Comparison of ENCODE assay signal across 13 cellular contexts in genomic region chr10:3418041-3418760, GRCh38.
A peak's percentile ranks its signal among the peaks of the same experiment; 100 is the strongest.
DNase-seq lines count a peak whose midpoint lies in the region; ATAC-seq and TF ChIP-seq lines count a peak whose summit lies in the region.
"Had no signal": no experiment of that assay in that cellular context is flagged by ENCODE, and none has a peak within 500 bp of the region (broad histone marks: within the 10 kb centered on the region; RNA-seq: fewer than 3 reads in every experiment).

No MANE protein-coding gene starts in this region.

- no peak overlapping the region for H3K18ac ChIP-seq in mesendoderm (ENCODE audit: low read length)

- no peaks in the 10 kb centered on the region for H3K79me1 ChIP-seq in mesendoderm (ENCODE audit: low read length)

- intact Hi-C loops in naive thymus-derived CD4-positive, alpha-beta T cell (cut with micrococcal nuclease), result no loop called here

- H3K4me1 ChIP-seq in HEK293 (ENCODE audit: control insufficient read depth, insufficient read depth, low read length) (peaks cover 8% of the 10 kb centered on the region), mesendoderm (ENCODE audit: control insufficient read depth, low read depth, low read length) (peaks cover 4% of the 10 kb centered on the region), thoracic aorta (ENCODE audit: control insufficient read depth in 1 of 2, low read depth in 2 of 2) (peaks cover 4 to 13% of the 10 kb centered on the region in 2 donors), MM.1S (ENCODE audit: low read length) (no peaks in the 10 kb centered on the region)
- H3K4me1 ChIP-seq in naive thymus-derived CD4-positive, alpha-beta T cell (ENCODE audit: control insufficient read depth in 2 of 2, insufficient read depth in 2 of 2, low read length in 2 of 2), result peaks cover 6 to 7% of the 10 kb centered on the region in 2 donors

- H4K8ac ChIP-seq in mesendoderm (ENCODE audit: low read depth, low read length), result no peak overlapping the region

- H3K4me2 ChIP-seq in mesendoderm (ENCODE audit: low read length) (no peak overlapping the region), MM.1S (ENCODE audit: low read depth, low read length) (no peak overlapping the region)

- ATAC-seq in thoracic aorta (ENCODE audit: insufficient number of reproducible peaks, low FRiP score, low read depth), result no peak
- ATAC-seq in naive thymus-derived CD4-positive, alpha-beta T cell, result no peak
- no peak for ATAC-seq in stimulated activated memory B cell treated with anti-CD40 and anti-IgM and Interleukin-4, amounts not matched to agents 10 μg/mL and 1 μg/mL and 100 μg/mL, for 72 hours

- DNase-seq in astrocyte of the hippocampus (ENCODE audit: low read depth, low spot score) (peak; percentile 25), mesendoderm (peak; percentile 31), thoracic aorta (ENCODE audit: low spot score) (no peak), nucleus accumbens (lab: John Stamatoyannopoulos, UW) (no peak), MM.1S (no peak)
- no peak for DNase-seq in naive thymus-derived CD4-positive, alpha-beta T cell
- DNase-seq: COR-L47, H9, NCI-H146, NCI-H2227 treated with DMSO at 0.1 percent for 48 hours, NCI-H524 had no signal

- no peak overlapping the region for H2AFZ ChIP-seq in MM.1S (ENCODE audit: low read length)

- H3K4me1 Mint-ChIP-seq in naive thymus-derived CD4-positive, alpha-beta T cell, result peaks cover 8 to 46% (median 14%) of the 10 kb centered on the region in 7 donors
- peaks cover 13% of the 10 kb centered on the region for H3K4me1 Mint-ChIP-seq in stimulated activated memory B cell treated with anti-CD40 and anti-IgM and Interleukin-4, amounts not matched to agents 10 μg/mL and 1 μg/mL and 100 μg/mL, for 72 hours

- POLR2A ChIA-PET in HEK293 (lab: Yijun Ruan, JAX), result no interaction called here
- POLR2A ChIA-PET in naive thymus-derived CD4-positive, alpha-beta T cell (lab: Charles Lee), result no interaction called here

- H3K23ac ChIP-seq in mesendoderm (ENCODE audit: low read length), result no peak overlapping the region

- no peak overlapping the region for H3K4me3 Mint-ChIP-seq in naive thymus-derived CD4-positive, alpha-beta T cell
- no peak overlapping the region for H3K4me3 Mint-ChIP-seq in stimulated activated memory B cell treated with anti-CD40 and anti-IgM and Interleukin-4, amounts not matched to agents 10 μg/mL and 1 μg/mL and 100 μg/mL, for 72 hours
- H3K4me3 Mint-ChIP-seq: H9 had no signal

- H2BK15ac ChIP-seq in mesendoderm (replicated peaks; ENCODE audit: low read depth), result no peak overlapping the region

- WGBS in mesendoderm (ENCODE audit: extremely low coverage, insufficient coverage, low lambda C conversion rate), result no CpG with 5 or more reads among the region's 13 CpGs

- H3K79me2 ChIP-seq in mesendoderm (ENCODE audit: control insufficient read depth, insufficient read depth, low read length), result no peaks in the 10 kb centered on the region
- no peaks in the 10 kb centered on the region for H3K79me2 ChIP-seq in MM.1S (ENCODE audit: low read length)

- no peak overlapping the region for H3K9ac ChIP-seq in mesendoderm (ENCODE audit: low read length)
- H3K9ac ChIP-seq in MM.1S (ENCODE audit: low read length), result no peak overlapping the region

- no peak overlapping the region for H3K4ac ChIP-seq in mesendoderm (ENCODE audit: low read depth, low read length)

- peaks cover 0 to 2% (median 0%) of the 10 kb centered on the region in 11 donors for H3K9me3 Mint-ChIP-seq in naive thymus-derived CD4-positive, alpha-beta T cell
- H3K9me3 Mint-ChIP-seq in stimulated activated memory B cell treated with anti-CD40 and anti-IgM and Interleukin-4, amounts not matched to agents 10 μg/mL and 1 μg/mL and 100 μg/mL, for 72 hours, result no peaks in the 10 kb centered on the region
- H3K9me3 Mint-ChIP-seq: H9 had no signal

- H3K9me3 ChIP-seq in HEK293 (ENCODE audit: control insufficient read depth, insufficient read depth, low read depth, low read length) (no peaks in the 10 kb centered on the region), thoracic aorta (no peaks in the 10 kb centered on the region), MM.1S (replicated peaks; ENCODE audit: insufficient read depth, low read length) (no peaks in the 10 kb centered on the region)
- no peaks in the 10 kb centered on the region for H3K9me3 ChIP-seq in naive thymus-derived CD4-positive, alpha-beta T cell (ENCODE audit: control insufficient read depth in 2 of 3, low read length in 3 of 3)

- H3F3A ChIP-seq in MM.1S (ENCODE audit: insufficient read depth, low read length), result no peaks in the 10 kb centered on the region

- H3K27ac Mint-ChIP-seq in naive thymus-derived CD4-positive, alpha-beta T cell, result no peak overlapping the region
- H3K27ac Mint-ChIP-seq in stimulated activated memory B cell treated with anti-CD40 and anti-IgM and Interleukin-4, amounts not matched to agents 10 μg/mL and 1 μg/mL and 100 μg/mL, for 72 hours, result no peak overlapping the region
- H3K27ac Mint-ChIP-seq: H9 had no signal

- no peak overlapping the region for H3K56ac ChIP-seq in mesendoderm (ENCODE audit: low read length)

- peak overlapping the region; percentile 58 for H2AK5ac ChIP-seq in mesendoderm (ENCODE audit: low read length)

- no peak overlapping the region for H2BK5ac ChIP-seq in mesendoderm (ENCODE audit: low read length)

- CTCF ChIA-PET in HEK293 (lab: Yijun Ruan, JAX), result interaction anchor here (0.6 kb wide), 1 partner anchor 440 kb away, joined by 3 read pairs; no protein-coding TSS in a partner anchor
- CTCF ChIA-PET in naive thymus-derived CD4-positive, alpha-beta T cell (lab: Charles Lee), result no interaction called here

- no peaks in the 10 kb centered on the region for H3K27me3 ChIP-seq in mesendoderm (ENCODE audit: insufficient read depth, low read length, poor library complexity)
- no peaks in the 10 kb centered on the region for H3K27me3 ChIP-seq in thoracic aorta (replicated peaks; ENCODE audit: insufficient read depth)
- H3K27me3 ChIP-seq in naive thymus-derived CD4-positive, alpha-beta T cell (ENCODE audit: control insufficient read depth in 2 of 2, insufficient read depth in 2 of 2, low read length in 2 of 2), result no peaks in the 10 kb centered on the region
- H3K27me3 ChIP-seq in MM.1S (replicated peaks; ENCODE audit: insufficient read depth, low read length), result no peaks in the 10 kb centered on the region

- no peaks in the 10 kb centered on the region for H3K9me2 ChIP-seq in MM.1S (replicated peaks; ENCODE audit: insufficient read depth, low read length)

- H3K27ac ChIP-seq in HEK293 (ENCODE audit: extremely low read depth, low read depth, low read length), result no peak overlapping the region
- H3K27ac ChIP-seq in mesendoderm (ENCODE audit: low read depth, low read length), result no peak overlapping the region
- peak overlapping the region; percentile 31 to 61 for H3K27ac ChIP-seq in thoracic aorta
- H3K27ac ChIP-seq in naive thymus-derived CD4-positive, alpha-beta T cell (ENCODE audit: low read depth, low read length), result no peak overlapping the region
- H3K27ac ChIP-seq in MM.1S (ENCODE audit: low read length), result no peak overlapping the region

- H2BK120ac ChIP-seq in mesendoderm (ENCODE audit: low read depth, low read length), result no peak overlapping the region

- H3K4me3 ChIP-seq in HEK293 (ENCODE audit: low read depth, low read length) (no peak overlapping the region), mesendoderm (ENCODE audit: low read length) (no peak overlapping the region), thoracic aorta (peak overlapping the region; percentile 9), MM.1S (ENCODE audit: low read length) (no peak overlapping the region)
- no peak overlapping the region for H3K4me3 ChIP-seq in naive thymus-derived CD4-positive, alpha-beta T cell (ENCODE audit: low read length)

- TF ChIP-seq CTCF in HEK293 (tag by site-specific recombination; IDR thresholded peaks at IDR 0.05) (no peak), thoracic aorta (IDR thresholded peaks at IDR 0.05) (no peak), MM.1S (IDR thresholded peaks at IDR 0.05; ENCODE audit: low read length) (no peak)

- no peaks in the 10 kb centered on the region for H4K20me1 ChIP-seq in MM.1S (ENCODE audit: insufficient read depth, low read length)

- no peak overlapping the region for H4K5ac ChIP-seq in mesendoderm (ENCODE audit: low read length)

- peaks cover 6 to 23% (median 12%) of the 10 kb centered on the region in 5 donors for H3K27me3 Mint-ChIP-seq in naive thymus-derived CD4-positive, alpha-beta T cell
- H3K27me3 Mint-ChIP-seq in stimulated activated memory B cell treated with anti-CD40 and anti-IgM and Interleukin-4, amounts not matched to agents 10 μg/mL and 1 μg/mL and 100 μg/mL, for 72 hours, result peaks cover 18% of the 10 kb centered on the region

- H3K36me3 ChIP-seq in HEK293 (ENCODE audit: control insufficient read depth in 2 of 2, insufficient read depth in 1 of 2, low read length in 2 of 2) (no peaks in the 10 kb centered on the region), mesendoderm (ENCODE audit: control insufficient read depth, insufficient read depth, low read length) (no peaks in the 10 kb centered on the region), thoracic aorta (no peaks in the 10 kb centered on the region), MM.1S (replicated peaks; ENCODE audit: insufficient read depth, low read length) (no peaks in the 10 kb centered on the region)
- H3K36me3 ChIP-seq in naive thymus-derived CD4-positive, alpha-beta T cell (ENCODE audit: control insufficient read depth in 2 of 3, insufficient read depth in 3 of 3, low read length in 3 of 3), result no peaks in the 10 kb centered on the region

- H3K36me3 Mint-ChIP-seq in naive thymus-derived CD4-positive, alpha-beta T cell, result no peaks in the 10 kb centered on the region
- no peaks in the 10 kb centered on the region for H3K36me3 Mint-ChIP-seq in stimulated activated memory B cell treated with anti-CD40 and anti-IgM and Interleukin-4, amounts not matched to agents 10 μg/mL and 1 μg/mL and 100 μg/mL, for 72 hours

TF ChIP-seq in HEK293, 187 proteins besides CTCF, POLR2A, EP300 and RAD21:
- TF ChIP-seq SCRT2 (tag by site-specific recombination; IDR thresholded peaks at IDR 0.05) (peak; percentile 40; the same call in 1 of the 2 replicates), YY1 (tag by site-specific recombination; IDR thresholded peaks at IDR 0.05) (no peak)

Comparison
In these comparisons a context has a peak if more than half of its experiments do, and no peak if none do; other contexts are left out.
1. H3K27ac ChIP-seq: peak in thoracic aorta (2 of 2); none in HEK293 (single experiment), mesendoderm (single experiment), naive thymus-derived CD4-positive, alpha-beta T cell (single experiment) and MM.1S (single experiment).
2. DNase-seq: peak in astrocyte of the hippocampus (single experiment) and mesendoderm (single experiment); none in thoracic aorta (single experiment), nucleus accumbens (0 of 56), naive thymus-derived CD4-positive, alpha-beta T cell (0 of 9) and MM.1S (single experiment).